ENCODE assay signal across 11 cellular contexts in genomic region chr17:41793749-41794602, GRCh38. TPM values are rescaled to one million over a fixed set of nuclear protein-coding genes. Genes with fewer than 3 reads are reported as not detected.
DNase-seq lines count a peak whose midpoint lies in the region; ATAC-seq and TF ChIP-seq lines count a peak whose summit lies in the region.
"Had no signal": no experiment of that assay in that cellular context is flagged by ENCODE, and none has a peak within 500 bp of the region (broad histone marks: within the 10 kb centered on the region; RNA-seq: fewer than 3 reads in every experiment).

No MANE protein-coding gene starts in this region.

- DNase-seq in Panc1 (ENCODE audit: low read depth, low spot score) (no peak), fibroblast of gingiva (ENCODE audit: low read depth) (peak; percentile 19), mesothelial cell of epicardium (ENCODE audit: low spot score in 2 of 2, unreplicated experiment in 2 of 2) (no peak), uterus (peak; percentile 64)
- DNase-seq: activated CD8-positive, alpha-beta T cell treated with anti-CD3 and anti-CD28 coated beads, Interleukin-2, amount 10 ng/mL, durations not matched to agents 7 days and 5 days; anterior cingulate cortex; psoas muscle had no signal

- H3K9me3 Mint-ChIP-seq in mesothelial cell of epicardium = no peaks in the 10 kb centered on the region

- CTCF ChIA-PET in Panc1 (lab: Charles Lee) = interaction anchor here (1.0 to 1.6 kb wide), 3 partner anchors 7 to 36 kb away, joined by 3 to 5 read pairs (median 4); partner anchors contain the start of gene JUP

- H3K36me3 Mint-ChIP-seq in mesothelial cell of epicardium = no peaks in the 10 kb centered on the region

- in situ Hi-C loops in Panc1 (cut with HindIII; ENCODE audit: low pct_unique_long_range_greater_than_20kb, low sequenced_read_pairs) = no loop called here

- H3K27me3 Mint-ChIP-seq in mesothelial cell of epicardium (ENCODE audit: low read depth) = no peaks in the 10 kb centered on the region

- intact Hi-C loops in Panc1 (cut with micrococcal nuclease; ENCODE audit: unreplicated experiment) (no loop called here), uterus (cut with DNase I; ENCODE audit: low total_unique reads) (no loop called here)

- H3K4me1 ChIP-seq in Panc1 (ENCODE audit: control insufficient read depth, insufficient read depth, low read length) = peaks cover 46% of the 10 kb centered on the region
- no peaks in the 10 kb centered on the region for H3K4me1 ChIP-seq in uterus
- H3K4me1 ChIP-seq: psoas muscle had no signal

- TF ChIP-seq CTCF in Panc1 (IDR thresholded peaks at IDR 0.05) = no peak
- no peak for TF ChIP-seq CTCF in mesothelial cell of epicardium (IDR thresholded peaks at IDR 0.05; ENCODE audit: unreplicated experiment)
- TF ChIP-seq CTCF in uterus (IDR thresholded peaks at IDR 0.05) = no peak

- H3K27ac ChIP-seq in Panc1 (ENCODE audit: low read length) = peak overlapping the region; percentile 90
- peak overlapping the region; percentile 87 to 89 for H3K27ac ChIP-seq in uterus
- H3K27ac ChIP-seq: psoas muscle had no signal

- peak overlapping the region; percentile 92 for H3K27ac Mint-ChIP-seq in mesothelial cell of epicardium
- H3K27ac Mint-ChIP-seq: activated CD8-positive, alpha-beta T cell treated with anti-CD3 and anti-CD28 coated beads, Interleukin-2, amount 10 ng/mL, durations not matched to agents 7 days and 5 days had no signal

- no peak for TF ChIP-seq POLR2A in uterus (IDR thresholded peaks at IDR 0.05)

- no peaks in the 10 kb centered on the region for H3K27me3 ChIP-seq in Panc1 (ENCODE audit: control insufficient read depth, insufficient read depth, low read length)
- H3K27me3 ChIP-seq in uterus = no peaks in the 10 kb centered on the region

- ATAC-seq in Panc1 (no peak; the same call in 1 of the 2 replicates), HG03108 (IDR thresholded peaks at IDR 0.05; ENCODE audit: unreplicated experiment) (no peak), HG03196 (IDR thresholded peaks at IDR 0.05; ENCODE audit: unreplicated experiment) (no peak), GM19035 (IDR thresholded peaks at IDR 0.05; ENCODE audit: unreplicated experiment) (no peak)
- ATAC-seq: activated CD8-positive, alpha-beta T cell treated with anti-CD3 and anti-CD28 coated beads, Interleukin-2, amount 10 ng/mL, durations not matched to agents 7 days and 5 days had no signal

- POLR2A ChIA-PET in Panc1 (lab: Charles Lee) = interaction anchor here (1.4 kb wide), 1 partner anchor 16 kb away, joined by 3 read pairs; no protein-coding TSS in a partner anchor

- peak overlapping the region; percentile 11 to 45; a peak in 3 of 4 replicates for H3K4me3 ChIP-seq in Panc1 (ENCODE audit: low read depth in 2 of 2, low read length in 2 of 2)
- H3K4me3 ChIP-seq in uterus = no peak overlapping the region
- H3K4me3 ChIP-seq: psoas muscle had no signal

- BruUV-seq in Panc1 (replicated peaks; lab: Mats Ljungman, UMichigan) = no TSS peak

- peaks cover 26% of the 10 kb centered on the region for H3K4me1 Mint-ChIP-seq in mesothelial cell of epicardium

- no peaks in the 10 kb centered on the region for H3K9me3 ChIP-seq in Panc1 (ENCODE audit: control insufficient read depth, insufficient read depth, low read depth, low read length)
- no peaks in the 10 kb centered on the region for H3K9me3 ChIP-seq in uterus
- H3K9me3 ChIP-seq: psoas muscle had no signal

- H3K4me3 Mint-ChIP-seq in mesothelial cell of epicardium = peak overlapping the region; percentile 39
- H3K4me3 Mint-ChIP-seq: activated CD8-positive, alpha-beta T cell treated with anti-CD3 and anti-CD28 coated beads, Interleukin-2, amount 10 ng/mL, durations not matched to agents 7 days and 5 days had no signal

- H3K36me3 ChIP-seq in Panc1 (ENCODE audit: control insufficient read depth, insufficient read depth, low read length) = no peaks in the 10 kb centered on the region
- H3K36me3 ChIP-seq in uterus = no peaks in the 10 kb centered on the region

RNA-seq across cellular contexts. Expression of gene JUP, which starts 7.5 kb away (rescaled TPM):
- total RNA-seq in Panc1 (2021; ENCODE audit: unreplicated experiment) (352 TPM), mesothelial cell of epicardium (202 to 207 TPM (median 205 TPM) in 3 replicates), uterus (100 to 1,000 TPM in 1 of 4 donors, 10 to 100 TPM in 3; 49.1 to 110 (median 70.0) TPM)
- polyA plus RNA-seq in Panc1 (2012; ENCODE audit: insufficient read length) = 528 TPM

RNA-seq across cellular contexts. Expression of gene P3H4, which starts 17.8 kb away (rescaled TPM):
- total RNA-seq in Panc1 (2021; ENCODE audit: unreplicated experiment) (58.9 TPM), mesothelial cell of epicardium (61.0 to 62.0 TPM (median 62.0 TPM) in 3 replicates), uterus (10 to 100 TPM in 3 of 4 donors, 1 to 10 TPM in 1; 10.0 to 67.0 (median 35.1) TPM)
- 110 TPM for polyA plus RNA-seq in Panc1 (2012; ENCODE audit: insufficient read length)

RNA-seq across cellular contexts. Expression of gene FKBP10, which starts 18.8 kb away (rescaled TPM):
- total RNA-seq in Panc1 (2021; ENCODE audit: unreplicated experiment) = 190 TPM
- polyA plus RNA-seq in Panc1 (2012; ENCODE audit: insufficient read length) = 299 TPM
- 369 to 401 TPM (median 371 TPM) in 3 replicates for total RNA-seq in mesothelial cell of epicardium
- 100 to 1,000 TPM in 2 of 4 donors, 10 to 100 TPM in 2; 22.9 to 226 (median 89.5) TPM for total RNA-seq in uterus
- total RNA-seq: activated CD8-positive, alpha-beta T cell treated with anti-CD3 and anti-CD28 coated beads, Interleukin-2, amount 10 ng/mL, durations not matched to agents 7 days and 5 days had no signal

RNA-seq across cellular contexts. Expression of gene NT5C3B, which starts 42.1 kb away (rescaled TPM):
- total RNA-seq in Panc1 (2021; ENCODE audit: unreplicated experiment) (118 TPM), mesothelial cell of epicardium (68.5 to 75.5 TPM (median 69.6 TPM) in 3 replicates), uterus (10 to 100 TPM; 32.5 to 77.9 (median 68.1) TPM)
- polyA plus RNA-seq in Panc1 (2012; ENCODE audit: insufficient read length) = 135 TPM

RNA-seq across cellular contexts. Expression of gene KLHL10, which starts 43.6 kb away (rescaled TPM):
- total RNA-seq in Panc1 (2021; ENCODE audit: unreplicated experiment) (not detected), mesothelial cell of epicardium (0.16 to 0.27 TPM in 2 of 3 replicates, not detected in the other), uterus (1 to 10 TPM in 1 of 4 donors, under 1 TPM in 1, not detected in 2; 0.70 to 1.2 TPM)
- polyA plus RNA-seq in Panc1 (2012; ENCODE audit: insufficient read length) = not detected
- total RNA-seq: activated CD8-positive, alpha-beta T cell treated with anti-CD3 and anti-CD28 coated beads, Interleukin-2, amount 10 ng/mL, durations not matched to agents 7 days and 5 days; glomerular endothelial cell; psoas muscle had no signal

Comparison
In these comparisons a context has a peak if more than half of its experiments do, and no peak if none do; other contexts are left out.
1. DNase-seq: peak in fibroblast of gingiva (single experiment) and uterus (2 of 2); none in Panc1 (single experiment) and mesothelial cell of epicardium (0 of 2).
2. H3K4me3 ChIP-seq: peak in Panc1 (2 of 2); none in uterus (0 of 2).